13 cellular contexts compared by ENCODE assay signal in genomic region chr10:5442990-5443370, GRCh38. TPM values are rescaled to one million over a fixed set of nuclear protein-coding genes. Genes with fewer than 3 reads are reported as not detected.
DNase-seq lines count a peak whose midpoint lies in the region; ATAC-seq lines count a peak whose summit lies in the region.
"Had no signal": no experiment of that assay in that cellular context is flagged by ENCODE, and none has a peak within 500 bp of the region (broad histone marks: within the 10 kb centered on the region; RNA-seq: fewer than 3 reads in every experiment).

No MANE protein-coding gene starts in this region.

- H3K36me3 ChIP-seq in CD4-positive, CD25-positive, alpha-beta regulatory T cell (ENCODE audit: control insufficient read depth, insufficient read depth, low read length), result no peaks in the 10 kb centered on the region

- H3K27me3 ChIP-seq in CD4-positive, CD25-positive, alpha-beta regulatory T cell (ENCODE audit: control insufficient read depth, insufficient read depth, low read length), result no peaks in the 10 kb centered on the region

- no peaks in the 10 kb centered on the region for H3K9me3 Mint-ChIP-seq in CD4-positive, CD25-positive, alpha-beta regulatory T cell

- peaks cover 13 to 56% (median 41%) of the 10 kb centered on the region in 4 donors for H3K4me1 Mint-ChIP-seq in CD4-positive, CD25-positive, alpha-beta regulatory T cell

- ATAC-seq in CD4-positive, CD25-positive, alpha-beta regulatory T cell (ENCODE audit: low read depth in 2 of 2), result no peak
- ATAC-seq in GM19372 (IDR thresholded peaks at IDR 0.05; ENCODE audit: low read depth, unreplicated experiment) (peak; percentile 17), HG02870 (IDR thresholded peaks at IDR 0.05; ENCODE audit: unreplicated experiment) (peak; percentile 9), HG03571 (IDR thresholded peaks at IDR 0.05; ENCODE audit: unreplicated experiment) (peak; percentile 48), GM21360 (IDR thresholded peaks at IDR 0.05; ENCODE audit: unreplicated experiment) (no peak), Right ventricle myocardium superior (ENCODE audit: poor library complexity) (no peak)

- peak overlapping the region in 1 of 4 donors; percentile 12 for H3K4me3 Mint-ChIP-seq in CD4-positive, CD25-positive, alpha-beta regulatory T cell

- intact Hi-C loops in Right ventricle myocardium superior (cut with DNase I), result loop anchor here (2.0 to 10.0 kb wide), 2 partner anchors 180 to 432 kb away; no protein-coding TSS in a partner anchor

- H3K9me3 ChIP-seq in CD4-positive, CD25-positive, alpha-beta regulatory T cell (ENCODE audit: control insufficient read depth in 2 of 2, low read length in 2 of 2), result no peaks in the 10 kb centered on the region

- no peaks in the 10 kb centered on the region for H3K27me3 Mint-ChIP-seq in CD4-positive, CD25-positive, alpha-beta regulatory T cell

- DNase-seq in CD4-positive, CD25-positive, alpha-beta regulatory T cell, result no peak
- no peak for DNase-seq in NCI-H1417 treated with DMSO at 0.1 percent for 48 hours (lab: John Stamatoyannopoulos, UW)
- no peak for DNase-seq in medulla oblongata (ENCODE audit: extremely low spot score)
- DNase-seq in Right ventricle myocardium superior, result no peak
- DNase-seq: cortex of kidney, DMS79, NCI-H1092 treated with DMSO at 0.1 percent for 48 hours, SW 1271 had no signal

- H3K4me1 ChIP-seq in CD4-positive, CD25-positive, alpha-beta regulatory T cell (ENCODE audit: control insufficient read depth, insufficient read depth, low read length, poor library complexity, severe bottlenecking), result peaks cover 21% of the 10 kb centered on the region

- peak overlapping the region; percentile 56 for H3K4me3 ChIP-seq in CD4-positive, CD25-positive, alpha-beta regulatory T cell (ENCODE audit: low read depth, low read length)

- H3K27ac ChIP-seq in CD4-positive, CD25-positive, alpha-beta regulatory T cell (ENCODE audit: insufficient read depth, low read length, poor library complexity, severe bottlenecking), result peak overlapping the region; percentile 26

- peak overlapping the region in 1 of 3 donors; percentile 57 for H3K27ac Mint-ChIP-seq in CD4-positive, CD25-positive, alpha-beta regulatory T cell

- no peaks in the 10 kb centered on the region for H3K36me3 Mint-ChIP-seq in CD4-positive, CD25-positive, alpha-beta regulatory T cell

RNA-seq across cellular contexts. Expression of gene NET1, which starts 30.6 kb away (rescaled TPM):
- 27.7 TPM for total RNA-seq in CD4-positive, CD25-positive, alpha-beta regulatory T cell
- polyA plus RNA-seq in CD4-positive, CD25-positive, alpha-beta regulatory T cell, result 10 to 100 TPM; 11.3 to 15.4 (median 14.0) TPM
- 15.6 TPM for total RNA-seq in Right ventricle myocardium superior

RNA-seq across cellular contexts. Expression of gene TUBAL3, which starts 38.4 kb away (rescaled TPM):
- total RNA-seq in CD4-positive, CD25-positive, alpha-beta regulatory T cell, result not detected
- polyA plus RNA-seq in CD4-positive, CD25-positive, alpha-beta regulatory T cell, result under 1 TPM in 1 of 4 donors, not detected in 3; 0.31 TPM
- 0.11 TPM for total RNA-seq in Right ventricle myocardium superior
- total RNA-seq: activated CD8-positive, alpha-beta memory T cell treated with anti-CD3 and anti-CD28 coated beads for 36 hours had no signal

RNA-seq across cellular contexts. Expression of gene CALML5, which starts 56.4 kb away (rescaled TPM):
- not detected for total RNA-seq in CD4-positive, CD25-positive, alpha-beta regulatory T cell
- not detected for polyA plus RNA-seq in CD4-positive, CD25-positive, alpha-beta regulatory T cell
- total RNA-seq in Right ventricle myocardium superior, result not detected
- total RNA-seq: activated CD8-positive, alpha-beta memory T cell treated with anti-CD3 and anti-CD28 coated beads for 36 hours had no signal

Comparison
In these comparisons a context has a peak if more than half of its experiments do, and no peak if none do; other contexts are left out.
1. ATAC-seq: peak in GM19372 (single experiment), HG02870 (single experiment) and HG03571 (single experiment); none in CD4-positive, CD25-positive, alpha-beta regulatory T cell (0 of 2), GM21360 (single experiment) and Right ventricle myocardium superior (single experiment).